Comparison of ENCODE assay signal across 8 cellular contexts in genomic region chr22:20205964-20206708, GRCh38. TPM values are rescaled to one million over a fixed set of nuclear protein-coding genes. Genes with fewer than 3 reads are reported as not detected.
A peak's percentile ranks its signal among the peaks of the same experiment; 100 is the strongest.
DNase-seq lines count a peak whose midpoint lies in the region; TF ChIP-seq lines count a peak whose summit lies in the region.

No MANE protein-coding gene starts in this region.

- TF ChIP-seq CTCF in A673 (conservative IDR thresholded peaks at IDR 0.05; ENCODE audit: low read depth, low read length): no peak
- no peak for TF ChIP-seq CTCF in coronary artery (IDR thresholded peaks at IDR 0.05)

- CTCF ChIA-PET in A673 (lab: Charles Lee): no interaction called here

- intact Hi-C loops in A673 (cut with micrococcal nuclease; ENCODE audit: unreplicated experiment): no loop called here

- DNase-seq in A673 (ENCODE audit: low spot score): peak; percentile 74
- peak; percentile 80 to 81 for DNase-seq in Kasumi-1 (lab: John Stamatoyannopoulos, UW)
- DNase-seq in activated CD4-positive, CD25-positive, alpha-beta regulatory T cell treated with anti-CD3 and anti-CD28 coated beads, Interleukin-2, amount 50 U/mL, for 16 hours (ENCODE audit: low read depth, low spot score): peak; percentile 36
- no peak for DNase-seq in coronary artery (ENCODE audit: low spot score)
- peak; percentile 55 to 74 for DNase-seq in lung microvascular endothelial cell (ENCODE audit: low read depth in 2 of 2)
- DNase-seq in stimulated activated CD8-positive, alpha-beta memory T cell treated with anti-CD3 and anti-CD28 coated beads, Interleukin-15, amount 100 ng/mL, for 48 hours (ENCODE audit: low read depth in 2 of 2): peak; percentile 59 to 61
- no peak for DNase-seq in NCI-H128 (lab: John Stamatoyannopoulos, UW; ENCODE audit: unreplicated experiment)

- H3K27ac ChIP-seq in A673 (ENCODE audit: low read depth, low read length, poor library complexity, severe bottlenecking) (peak overlapping the region; percentile 78), coronary artery (peak overlapping the region; percentile 14 to 81)

- no peaks in the 10 kb centered on the region for H3K36me3 ChIP-seq in A673 (ENCODE audit: insufficient read depth, low read length, poor library complexity, severe bottlenecking)

- H3K27me3 ChIP-seq in A673 (replicated peaks; ENCODE audit: insufficient read depth, low read depth, low read length, poor library complexity): no peaks in the 10 kb centered on the region

- POLR2A ChIA-PET in A673 (lab: Charles Lee; ENCODE audit: low non-redundant PET): no interaction called here

- peak overlapping the region; percentile 43 for H3K4me3 ChIP-seq in A673 (ENCODE audit: low read depth, low read length, poor library complexity, severe bottlenecking)
- peak overlapping the region; percentile 73 for H3K4me3 ChIP-seq in coronary artery

- TF ChIP-seq POLR2A in GM19099 (IDR thresholded peaks at IDR 0.05; ENCODE audit: extremely low read depth, insufficient read length, low read depth): peak; percentile 52

- H3K9me3 ChIP-seq in A673 (ENCODE audit: low read depth, low read length, poor library complexity, severe bottlenecking): no peaks in the 10 kb centered on the region

- no TSS peak for BruUV-seq in A673 (replicated peaks; lab: Mats Ljungman, UMichigan)

- peaks cover 44% of the 10 kb centered on the region for H3K4me1 ChIP-seq in A673 (ENCODE audit: insufficient read depth, low read length, poor library complexity, severe bottlenecking)

RNA-seq across cellular contexts. Expression of gene CCDC188, which starts 55.3 kb away (rescaled TPM):
- total RNA-seq in A673 (2021) (not detected in 2 replicates), lung microvascular endothelial cell (3.5 and 3.6 TPM in 2 replicates)

Comparison
In these comparisons a context has a peak if more than half of its experiments do, and no peak if none do; other contexts are left out.
1. DNase-seq: peak in A673 (single experiment), Kasumi-1 (2 of 2), activated CD4-positive, CD25-positive, alpha-beta regulatory T cell treated with anti-CD3 and anti-CD28 coated beads, Interleukin-2, amount 50 U/mL, for 16 hours (single experiment), lung microvascular endothelial cell (2 of 2) and stimulated activated CD8-positive, alpha-beta memory T cell treated with anti-CD3 and anti-CD28 coated beads, Interleukin-15, amount 100 ng/mL, for 48 hours (2 of 2); none in coronary artery (single experiment) and NCI-H128 (single experiment).